Comparison of ENCODE assay signal across 12 cellular contexts in genomic region chr3:13348671-13349396, GRCh38.
A peak's percentile ranks its signal among the peaks of the same experiment; 100 is the strongest.
DNase-seq lines count a peak whose midpoint lies in the region; ATAC-seq and TF ChIP-seq lines count a peak whose summit lies in the region.
"Had no signal": no experiment of that assay in that cellular context is flagged by ENCODE, and none has a peak within 500 bp of the region (broad histone marks: within the 10 kb centered on the region; RNA-seq: fewer than 3 reads in every experiment).

No MANE protein-coding gene starts in this region.

- H4K8ac ChIP-seq in H9 (replicated peaks; ENCODE audit: insufficient read length, low read depth, low read length), result no peak overlapping the region

- no peaks in the 10 kb centered on the region for H3K27me3 Mint-ChIP-seq in H9 (ENCODE audit: low read depth)
- H3K27me3 Mint-ChIP-seq in activated naive CD4-positive, alpha-beta T cell treated with anti-CD3 and anti-CD28 coated beads, Interleukin-2, amount 50 U/mL, for 24 hours, result no peaks in the 10 kb centered on the region

- H3T11ph ChIP-seq in H9 (ENCODE audit: low read length), result no peak overlapping the region

- H3K4me1 Mint-ChIP-seq in H9, result peaks cover 60 to 64% of the 10 kb centered on the region in 2 experiments
- peaks cover 77% of the 10 kb centered on the region for H3K4me1 Mint-ChIP-seq in activated naive CD4-positive, alpha-beta T cell treated with anti-CD3 and anti-CD28 coated beads, Interleukin-2, amount 50 U/mL, for 24 hours

- H3K9ac ChIP-seq in H9 (ENCODE audit: extremely low read depth, insufficient read length, low read length), result no peak overlapping the region

- H2BK5ac ChIP-seq in H9 (ENCODE audit: insufficient read length, low read length), result no peak overlapping the region

- H3K18ac ChIP-seq in H9 (ENCODE audit: insufficient read length, low read depth, low read length), result no peak overlapping the region

- no peak overlapping the region for H2BK15ac ChIP-seq in H9 (ENCODE audit: low read depth, low read length)

- H2AK5ac ChIP-seq in H9 (ENCODE audit: insufficient read length, low read length), result no peak overlapping the region

- H3K23me2 ChIP-seq in H9 (ENCODE audit: insufficient read length, low read depth, low read length, poor library complexity, severe bottlenecking), result no peaks in the 10 kb centered on the region

- peak overlapping the region; percentile 76 to 94 (median 91); a peak in 6 of 7 replicates for H3K27ac Mint-ChIP-seq in H9
- H3K27ac Mint-ChIP-seq in activated naive CD4-positive, alpha-beta T cell treated with anti-CD3 and anti-CD28 coated beads, Interleukin-2, amount 50 U/mL, for 24 hours, result peak overlapping the region; percentile 36

- H3K27ac ChIP-seq in H9 (ENCODE audit: insufficient read length, low read depth, low read length), result peak overlapping the region; percentile 42
- H3K27ac ChIP-seq: breast epithelium, sigmoid colon had no signal

- no peak overlapping the region for H2BK120ac ChIP-seq in H9 (ENCODE audit: low read depth, low read length, poor library complexity, severe bottlenecking)

- in situ Hi-C loops in G401 (cut with HindIII; ENCODE audit: low sequenced_read_pairs), result no loop called here

- H4K5ac ChIP-seq in H9 (ENCODE audit: insufficient read length, low read depth, low read length), result no peak overlapping the region

- H3K4me2 ChIP-seq in H9 (ENCODE audit: insufficient read depth, insufficient read length, low read length), result peak overlapping the region; percentile 18

- no peak overlapping the region for H3K4me3 ChIP-seq in AG10803 (ENCODE audit: low read length)
- H3K4me3 ChIP-seq: breast epithelium, sigmoid colon had no signal

- H3K27me3 ChIP-seq in H9 (ENCODE audit: insufficient read depth, low read length), result no peaks in the 10 kb centered on the region
- H3K27me3 ChIP-seq: breast epithelium, sigmoid colon had no signal

- H3K79me1 ChIP-seq in H9 (ENCODE audit: insufficient read depth, low read depth, low read length, poor library complexity, severe bottlenecking), result no peaks in the 10 kb centered on the region

- H3K9me3 Mint-ChIP-seq in H9, result peaks cover 0 to 3% of the 10 kb centered on the region in 2 experiments; a peak in 1 of 5 replicates
- H3K9me3 Mint-ChIP-seq in activated naive CD4-positive, alpha-beta T cell treated with anti-CD3 and anti-CD28 coated beads, Interleukin-2, amount 50 U/mL, for 24 hours, result no peaks in the 10 kb centered on the region

- no peak overlapping the region for H2AFZ ChIP-seq in H9 (ENCODE audit: low read length)

- no peak overlapping the region for H3K56ac ChIP-seq in H9 (ENCODE audit: insufficient read length, low read depth, low read length)

- DNase-seq in AG10803 (ENCODE audit: low read depth), result peak; percentile 9
- DNase-seq in H9, result peak; percentile 67
- peak; percentile 21 for DNase-seq in inferior parietal cortex (ENCODE audit: extremely low spot score)
- no peak for DNase-seq in G401 (ENCODE audit: low spot score)
- no peak for DNase-seq in NCI-H146 (lab: John Stamatoyannopoulos, UW)
- no peak for DNase-seq in globus pallidus (ENCODE audit: low spot score)
- DNase-seq: COR-L47, NCI-H748 treated with DMSO at 0.1 percent for 48 hours, sigmoid colon had no signal

- H2BK20ac ChIP-seq in H9 (ENCODE audit: low read depth, low read length, poor library complexity, severe bottlenecking), result no peak overlapping the region

- H3K9me3 ChIP-seq in H9 (ENCODE audit: control insufficient read depth, low read depth, low read length), result no peaks in the 10 kb centered on the region
- H3K9me3 ChIP-seq: breast epithelium, sigmoid colon had no signal

- no peaks in the 10 kb centered on the region for H4K20me1 ChIP-seq in H9 (ENCODE audit: control insufficient read depth, insufficient read depth, insufficient read length)

- no peak overlapping the region for H3K4ac ChIP-seq in H9 (ENCODE audit: low read depth, low read length)

- peaks cover 29 to 43% (median 38%) of the 10 kb centered on the region in 3 experiments; a peak in 6 of 7 replicates for H3K36me3 Mint-ChIP-seq in H9 (ENCODE audit: insufficient read depth in 1 of 3, low read depth in 3 of 3)
- H3K36me3 Mint-ChIP-seq in activated naive CD4-positive, alpha-beta T cell treated with anti-CD3 and anti-CD28 coated beads, Interleukin-2, amount 50 U/mL, for 24 hours, result peaks cover 16% of the 10 kb centered on the region

- no peak overlapping the region for H3K14ac ChIP-seq in H9 (ENCODE audit: insufficient read depth, low read length)

- peaks cover 24% of the 10 kb centered on the region; the same call in 1 of the 2 replicates for H3K4me1 ChIP-seq in H9 (ENCODE audit: insufficient read depth, low read length)
- H3K4me1 ChIP-seq: breast epithelium, sigmoid colon had no signal

- TF ChIP-seq CTCF in AG10803 (conservative IDR thresholded peaks at IDR 0.05; ENCODE audit: low read length) (no peak), H9 (conservative IDR thresholded peaks at IDR 0.05) (no peak)

- no peak for ATAC-seq in HG02610 (IDR thresholded peaks at IDR 0.05; ENCODE audit: unreplicated experiment)

- no peaks in the 10 kb centered on the region for H3K79me2 ChIP-seq in H9 (ENCODE audit: insufficient read depth, low read length)

- no CpG with 5 or more reads among the region's 13 CpGs for WGBS in H9 (ENCODE audit: extremely low coverage, insufficient read length, low lambda C conversion rate)

- peak overlapping the region; percentile 41 to 70 for H3K4me3 Mint-ChIP-seq in H9
- H3K4me3 Mint-ChIP-seq in activated naive CD4-positive, alpha-beta T cell treated with anti-CD3 and anti-CD28 coated beads, Interleukin-2, amount 50 U/mL, for 24 hours, result peak overlapping the region; percentile 45

- no peak overlapping the region for H2BK12ac ChIP-seq in H9 (ENCODE audit: insufficient read length, low read depth, low read length)

- H4K91ac ChIP-seq in H9 (ENCODE audit: insufficient read length, low read depth, low read length), result peak overlapping the region; percentile 29

- no peak overlapping the region for H3K23ac ChIP-seq in H9 (ENCODE audit: insufficient read length, low read depth, low read length)

Comparison
In these comparisons a context has a peak if more than half of its experiments do, and no peak if none do; other contexts are left out.
1. DNase-seq: peak in AG10803 (single experiment), H9 (single experiment) and inferior parietal cortex (single experiment); none in G401 (single experiment), NCI-H146 (single experiment) and globus pallidus (single experiment).